In genomic region chr13:82364525-82364924, GRCh38 we compare ENCODE assay signal across 24 cellular contexts.
DNase-seq lines count a peak whose midpoint lies in the region; ATAC-seq, FAIRE-seq and TF ChIP-seq lines count a peak whose summit lies in the region.
"Had no signal": no experiment of that assay in that cellular context is flagged by ENCODE, and none has a peak within 500 bp of the region (broad histone marks: within the 10 kb centered on the region; RNA-seq: fewer than 3 reads in every experiment).

No MANE protein-coding gene starts in this region.

- no peak overlapping the region for H3K56ac ChIP-seq in H1 (replicated peaks; ENCODE audit: insufficient read length, low read depth, low read length)

- no peak overlapping the region for H2BK15ac ChIP-seq in H1 (ENCODE audit: low read length)

- DNase-seq in HepG2 (ENCODE audit: low spot score) (no peak), right lobe of liver (no peak), SK-MEL-5 (ENCODE audit: low read depth, low spot score) (peak; percentile 6), H1 (ENCODE audit: low read depth in 1 of 2, low spot score in 2 of 2) (no peak), NCI-H1092 (lab: John Stamatoyannopoulos, UW) (no peak)
- no peak for DNase-seq in activated CD8-positive, alpha-beta T cell treated with anti-CD3 and anti-CD28 coated beads, Interleukin-2, amount 10 ng/mL, durations not matched to agents 7 days and 5 days
- DNase-seq: ACHN; BE2C; C1 segment of cervical spinal cord; Caco-2; Calu3; CD4-positive, alpha-beta memory T cell; CD4-positive, CD25-positive, alpha-beta regulatory T cell; CD8-positive, alpha-beta memory T cell; DMS79 treated with DMSO at 0.1 percent for 48 hours; GF-D8 had no signal

- intact Hi-C loops in HepG2 (cut with micrococcal nuclease; ENCODE audit: unreplicated experiment) (no loop called here), right lobe of liver (cut with DNase I) (no loop called here)

- no peak overlapping the region for H3K4ac ChIP-seq in H1 (replicated peaks; ENCODE audit: insufficient read length, low read depth, low read length)

- H3K27ac ChIP-seq in HepG2 (ENCODE audit: extremely low read length, insufficient read depth, low read length) (no peak overlapping the region), right lobe of liver (no peak overlapping the region), H1 (ENCODE audit: low read depth, low read length) (no peak overlapping the region)
- H3K27ac ChIP-seq: 22Rv1, BLaER1 had no signal

- no peaks in the 10 kb centered on the region for H3K27me3 ChIP-seq in HepG2 (ENCODE audit: control insufficient read depth in 1 of 2, insufficient read depth in 2 of 2, low read length in 2 of 2)
- H3K27me3 ChIP-seq in right lobe of liver: no peaks in the 10 kb centered on the region
- no peaks in the 10 kb centered on the region for H3K27me3 ChIP-seq in H1 (replicated peaks in 1 of 4; ENCODE audit: control insufficient read depth in 3 of 4, extremely low read depth in 1 of 4, insufficient read depth in 3 of 4, low read length in 3 of 4)
- H3K27me3 ChIP-seq: BE2C, BLaER1 had no signal

- no peak overlapping the region for H3K18ac ChIP-seq in H1 (ENCODE audit: extremely low read depth, low read length)

- no peaks in the 10 kb centered on the region for H3K23me2 ChIP-seq in H1 (ENCODE audit: low read depth, low read length)

- CTCF ChIA-PET in HepG2 (lab: Yijun Ruan, JAX; ENCODE audit: low intra/inter-chr PET ratio, low total read pairs): no interaction called here
- CTCF ChIA-PET in H1 (lab: Charles Lee; ENCODE audit: partially characterized antibody): interaction anchor here (0.8 kb wide), 1 partner anchor 10 kb away, joined by 6 read pairs; no protein-coding TSS in a partner anchor
- CTCF ChIA-PET in activated CD8-positive, alpha-beta T cell treated with anti-CD3 and anti-CD28 coated beads, Interleukin-2, amount 10 ng/mL, durations not matched to agents 7 days and 5 days (lab: Charles Lee): no interaction called here

- FAIRE-seq in HepG2 (lab: Jason Lieb, UNC) (no peak), H1 (lab: Jason Lieb, UNC) (no peak)
- FAIRE-seq: D721Med, G401.6, GM12891, GM19239 had no signal

- H2BK5ac ChIP-seq in H1 (ENCODE audit: low read depth, low read length): no peak overlapping the region

- H3K4me1 Mint-ChIP-seq in activated CD8-positive, alpha-beta T cell treated with anti-CD3 and anti-CD28 coated beads, Interleukin-2, amount 10 ng/mL, durations not matched to agents 7 days and 5 days (ENCODE audit: low read depth): no peaks in the 10 kb centered on the region
- H3K4me1 Mint-ChIP-seq: CD14-positive monocyte; CD4-positive, alpha-beta memory T cell; CD4-positive, CD25-positive, alpha-beta regulatory T cell; CD8-positive, alpha-beta memory T cell had no signal

- H3K79me1 ChIP-seq in H1 (ENCODE audit: low read depth, low read length): no peaks in the 10 kb centered on the region

- no peaks in the 10 kb centered on the region for H3K4me1 ChIP-seq in HepG2 (ENCODE audit: insufficient read depth, low read length)
- H3K4me1 ChIP-seq in right lobe of liver: no peaks in the 10 kb centered on the region
- no peaks in the 10 kb centered on the region for H3K4me1 ChIP-seq in H1 (replicated peaks in 1 of 4; ENCODE audit: control insufficient read depth in 3 of 4, insufficient read depth in 4 of 4, low read length in 3 of 4)
- H3K4me1 ChIP-seq: BE2C, BLaER1, Caco-2 had no signal

- H3K9me3 Mint-ChIP-seq in activated CD8-positive, alpha-beta T cell treated with anti-CD3 and anti-CD28 coated beads, Interleukin-2, amount 10 ng/mL, durations not matched to agents 7 days and 5 days (ENCODE audit: insufficient read depth): peaks cover 2% of the 10 kb centered on the region

- POLR2A ChIA-PET in HepG2 (lab: Yijun Ruan, JAX): no interaction called here
- POLR2A ChIA-PET in H1 (lab: Charles Lee; ENCODE audit: partially characterized antibody): no interaction called here
- POLR2A ChIA-PET in activated CD8-positive, alpha-beta T cell treated with anti-CD3 and anti-CD28 coated beads, Interleukin-2, amount 10 ng/mL, durations not matched to agents 7 days and 5 days (lab: Charles Lee): no interaction called here

- H4K5ac ChIP-seq in H1 (ENCODE audit: insufficient read length, low read depth, low read length): no peak overlapping the region

- H3K36me3 Mint-ChIP-seq in activated CD8-positive, alpha-beta T cell treated with anti-CD3 and anti-CD28 coated beads, Interleukin-2, amount 10 ng/mL, durations not matched to agents 7 days and 5 days (ENCODE audit: low read depth): no peaks in the 10 kb centered on the region
- H3K36me3 Mint-ChIP-seq: CD14-positive monocyte; CD4-positive, alpha-beta memory T cell; CD4-positive, CD25-positive, alpha-beta regulatory T cell; CD8-positive, alpha-beta memory T cell had no signal

- H3K36me3 ChIP-seq in HepG2 (replicated peaks in 1 of 2; ENCODE audit: control insufficient read depth in 1 of 2, insufficient read depth in 2 of 2, low read length in 2 of 2) (no peaks in the 10 kb centered on the region), right lobe of liver (no peaks in the 10 kb centered on the region), H1 (ENCODE audit: control insufficient read depth in 2 of 4, insufficient read depth in 4 of 4, low read length in 3 of 4) (no peaks in the 10 kb centered on the region)
- H3K36me3 ChIP-seq: BE2C, BLaER1 had no signal

- in situ Hi-C loops in HepG2 (cut with HindIII; ENCODE audit: extremely low pct_ligation_motif_present, low pct_unique_long_range_greater_than_20kb): no loop called here
- in situ Hi-C loops in SK-MEL-5 (cut with HindIII; ENCODE audit: low pct_unique_long_range_greater_than_20kb, low sequenced_read_pairs): no loop called here

- no peak overlapping the region for H2BK120ac ChIP-seq in H1 (replicated peaks; ENCODE audit: low read depth, low read length)

- no peak overlapping the region for H3K4me3 Mint-ChIP-seq in activated CD8-positive, alpha-beta T cell treated with anti-CD3 and anti-CD28 coated beads, Interleukin-2, amount 10 ng/mL, durations not matched to agents 7 days and 5 days
- H3K4me3 Mint-ChIP-seq: CD14-positive monocyte; CD4-positive, alpha-beta memory T cell; CD4-positive, CD25-positive, alpha-beta regulatory T cell; CD8-positive, alpha-beta memory T cell had no signal

- H4K20me1 ChIP-seq in HepG2 (ENCODE audit: insufficient read depth, low read length) (no peaks in the 10 kb centered on the region), H1 (replicated peaks in 1 of 2; ENCODE audit: control insufficient read depth in 1 of 2, insufficient read depth in 2 of 2, low read length in 2 of 2) (no peaks in the 10 kb centered on the region)
- H4K20me1 ChIP-seq: BLaER1 had no signal

- H3K4me3 ChIP-seq in HepG2 (replicated peaks in 1 of 3; ENCODE audit: insufficient read depth in 1 of 3, low read depth in 2 of 3, low read length in 3 of 3): no peak overlapping the region
- H3K4me3 ChIP-seq in right lobe of liver: no peak overlapping the region
- no peak overlapping the region for H3K4me3 ChIP-seq in H1 (ENCODE audit: extremely low read depth in 1 of 4, insufficient read depth in 2 of 4, low read depth in 3 of 4, low read length in 4 of 4)
- H3K4me3 ChIP-seq: BLaER1 had no signal

- no peak for TF ChIP-seq RAD21 in HepG2 (CRISPR knock-in tag; IDR thresholded peaks at IDR 0.05)
- TF ChIP-seq RAD21 in H1 (IDR thresholded peaks at IDR 0.05 in 1 of 2, conservative IDR thresholded peaks at IDR 0.05 in 1 of 2; ENCODE audit: low read depth in 2 of 2, low read length in 2 of 2): no peak

- ATAC-seq in HepG2: no peak
- ATAC-seq in right lobe of liver: no peak
- no peak for ATAC-seq in activated CD8-positive, alpha-beta T cell treated with anti-CD3 and anti-CD28 coated beads, Interleukin-2, amount 10 ng/mL, durations not matched to agents 7 days and 5 days
- no peak for ATAC-seq in HG03442 (IDR thresholded peaks at IDR 0.05; ENCODE audit: unreplicated experiment)

- H2BK12ac ChIP-seq in H1 (ENCODE audit: low read depth, low read length): no peak overlapping the region

- H3K79me2 ChIP-seq in HepG2 (ENCODE audit: insufficient read depth, low read length): no peaks in the 10 kb centered on the region
- H3K79me2 ChIP-seq in H1 (ENCODE audit: control insufficient read depth in 1 of 2, insufficient read depth in 2 of 2, low read length in 2 of 2): no peaks in the 10 kb centered on the region

- no peak overlapping the region for H4K91ac ChIP-seq in H1 (replicated peaks; ENCODE audit: insufficient read length, low read length)

- no peaks in the 10 kb centered on the region for H3K27me3 Mint-ChIP-seq in activated CD8-positive, alpha-beta T cell treated with anti-CD3 and anti-CD28 coated beads, Interleukin-2, amount 10 ng/mL, durations not matched to agents 7 days and 5 days (ENCODE audit: low read depth)
- H3K27me3 Mint-ChIP-seq: CD4-positive, alpha-beta memory T cell; CD4-positive, CD25-positive, alpha-beta regulatory T cell; CD8-positive, alpha-beta memory T cell had no signal

- no peak overlapping the region for H3K14ac ChIP-seq in H1 (ENCODE audit: insufficient read length)

- no peak for TF ChIP-seq EP300 in HepG2 (IDR thresholded peaks at IDR 0.05; ENCODE audit: low read depth in 2 of 2, low read length in 2 of 2)
- no peak for TF ChIP-seq EP300 in HepG2 (CRISPR knock-in tag; IDR thresholded peaks at IDR 0.05; ENCODE audit: borderline replicate concordance)
- TF ChIP-seq EP300 in H1 (IDR thresholded peaks at IDR 0.05; ENCODE audit: borderline replicate concordance in 1 of 2, low read depth in 2 of 2, low read length in 2 of 2): no peak

- H3K27ac Mint-ChIP-seq in activated CD8-positive, alpha-beta T cell treated with anti-CD3 and anti-CD28 coated beads, Interleukin-2, amount 10 ng/mL, durations not matched to agents 7 days and 5 days: no peak overlapping the region
- H3K27ac Mint-ChIP-seq: CD14-positive monocyte; CD4-positive, CD25-positive, alpha-beta regulatory T cell; CD8-positive, alpha-beta memory T cell had no signal

- no peaks in the 10 kb centered on the region for H3K9me3 ChIP-seq in HepG2 (ENCODE audit: low read length)
- no peaks in the 10 kb centered on the region for H3K9me3 ChIP-seq in right lobe of liver
- no peaks in the 10 kb centered on the region for H3K9me3 ChIP-seq in H1 (ENCODE audit: insufficient read depth in 2 of 2, low read depth in 1 of 2, low read length in 1 of 2)
- H3K9me3 ChIP-seq: BE2C, BLaER1, Caco-2 had no signal

- H3K9ac ChIP-seq in HepG2 (ENCODE audit: insufficient read depth, low read depth, low read length) (no peak overlapping the region), H1 (replicated peaks in 1 of 4; ENCODE audit: extremely low read depth in 1 of 4, low read depth in 3 of 4, low read length in 3 of 4) (no peak overlapping the region)
- H3K9ac ChIP-seq: BLaER1 had no signal

- TF ChIP-seq CTCF in HepG2 (CRISPR knock-in tag; IDR thresholded peaks at IDR 0.05) (no peak), right lobe of liver (IDR thresholded peaks at IDR 0.05) (no peak), H1 (IDR thresholded peaks at IDR 0.05; ENCODE audit: control extremely low read depth in 1 of 3, insufficient read depth in 1 of 3, low read depth in 1 of 3, low read length in 3 of 3) (no peak)

- H3K23ac ChIP-seq in H1 (ENCODE audit: insufficient read length): no peak overlapping the region

- H2AFZ ChIP-seq in HepG2 (ENCODE audit: low read length) (no peak overlapping the region), H1 (ENCODE audit: low read length) (no peak overlapping the region)

- H2AK5ac ChIP-seq in H1 (ENCODE audit: low read depth, low read length): no peak overlapping the region

- TF ChIP-seq POLR2A in HepG2 (IDR thresholded peaks at IDR 0.05; ENCODE audit: insufficient read depth in 1 of 2, low read depth in 2 of 2, low read length in 2 of 2) (no peak), right lobe of liver (IDR thresholded peaks at IDR 0.05) (no peak), H1 (IDR thresholded peaks at IDR 0.05; ENCODE audit: control extremely low read depth in 1 of 2, low read depth in 2 of 2, low read length in 2 of 2) (no peak)

- no peak overlapping the region for H4K8ac ChIP-seq in H1 (ENCODE audit: extremely low read depth, insufficient read depth, low read length)

- no TSS peak for BruUV-seq in HepG2 (replicated peaks; lab: Mats Ljungman, UMichigan)

- no peak overlapping the region for H2BK20ac ChIP-seq in H1 (ENCODE audit: low read length)

- H3K4me2 ChIP-seq in HepG2 (ENCODE audit: low read depth, low read length) (no peak overlapping the region), H1 (ENCODE audit: insufficient read depth in 1 of 2, low read depth in 2 of 2, low read length in 2 of 2) (no peak overlapping the region)
- H3K4me2 ChIP-seq: BLaER1 had no signal

Comparison
In these comparisons a context has a peak if more than half of its experiments do, and no peak if none do; other contexts are left out.
1. Of the 41 proteins assayed by ChIP-seq in both HepG2 and H1: peak only in HepG2: none; only in H1: none; in both: MAFK; in neither: 40.